Comparison of ENCODE assay signal across 10 cellular contexts in the genomic region with DNA sequence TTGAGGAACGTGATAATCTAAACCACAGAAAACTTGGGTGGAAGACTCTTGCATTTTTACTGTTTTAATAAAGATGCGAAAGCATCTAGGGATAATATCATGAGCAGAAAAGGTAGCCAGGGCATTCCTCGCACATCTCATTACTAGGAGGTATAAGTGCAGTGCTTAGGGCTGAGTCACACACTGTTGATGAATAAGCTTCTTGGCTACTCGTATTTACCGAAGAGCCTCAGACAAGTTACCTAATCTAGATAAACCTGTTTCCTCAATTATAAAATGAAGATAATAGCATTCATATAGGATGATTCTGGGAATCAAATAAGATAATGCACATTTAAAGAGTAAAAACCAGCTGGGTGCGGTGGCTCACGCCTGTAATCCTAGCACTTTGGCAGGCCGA. TPM values are rescaled to one million over a fixed set of nuclear protein-coding genes. Genes with fewer than 3 reads are reported as not detected.
A peak's percentile ranks its signal among the peaks of the same experiment; 100 is the strongest.
DNase-seq lines count a peak whose midpoint lies in the region; ATAC-seq and TF ChIP-seq lines count a peak whose summit lies in the region.
"Had no signal": no experiment of that assay in that cellular context is flagged by ENCODE, and none has a peak within 500 bp of the region (broad histone marks: within the 10 kb centered on the region; RNA-seq: fewer than 3 reads in every experiment).

No MANE protein-coding gene starts in this region.

- H3K9ac ChIP-seq in BLaER1 treated with 17β-estradiol and CSF1 and Interleukin-3, amounts not matched to agents 10 nM and 100 nM: no peak overlapping the region

- POLR2A ChIA-PET in activated CD8-positive, alpha-beta T cell treated with anti-CD3 and anti-CD28 coated beads, Interleukin-2, amount 10 ng/mL, durations not matched to agents 7 days and 5 days (lab: Charles Lee): interaction anchor here (0.5 to 1.3 kb wide), 2 partner anchors 27 to 72 kb away, joined by 3 to 4 read pairs; partner anchors contain the start of gene C6orf62

- H3K4me3 Mint-ChIP-seq in activated CD8-positive, alpha-beta T cell treated with anti-CD3 and anti-CD28 coated beads, Interleukin-2, amount 10 ng/mL, durations not matched to agents 7 days and 5 days: peak overlapping the region; percentile 80

- ATAC-seq in activated CD8-positive, alpha-beta T cell treated with anti-CD3 and anti-CD28 coated beads, Interleukin-2, amount 10 ng/mL, durations not matched to agents 7 days and 5 days: no peak
- ATAC-seq in GM21390 (IDR thresholded peaks at IDR 0.05; ENCODE audit: unreplicated experiment): no peak
- ATAC-seq in GM21717 (IDR thresholded peaks at IDR 0.05; ENCODE audit: unreplicated experiment): no peak

- H3K4me1 ChIP-seq in BLaER1 treated with 17β-estradiol and CSF1 and Interleukin-3, amounts not matched to agents 10 nM and 100 nM: peaks cover 6 to 13% (median 8%) of the 10 kb centered on the region in 10 experiments; a peak in 16 of 20 replicates
- no peaks in the 10 kb centered on the region for H3K4me1 ChIP-seq in prostate gland (replicated peaks)

- peak overlapping the region in 1 of 10 experiments; percentile 73; a peak in 2 of 20 replicates for H3K4me3 ChIP-seq in BLaER1 treated with 17β-estradiol and CSF1 and Interleukin-3, amounts not matched to agents 10 nM and 100 nM
- no peak overlapping the region for H3K4me3 ChIP-seq in prostate gland

- H3K9me3 ChIP-seq in BLaER1 treated with 17β-estradiol and CSF1 and Interleukin-3, amounts not matched to agents 10 nM and 100 nM (replicated peaks in 1 of 11): no peaks in the 10 kb centered on the region
- H3K9me3 ChIP-seq in prostate gland: no peaks in the 10 kb centered on the region

- peaks cover 6 to 21% (median 12%) of the 10 kb centered on the region in 11 experiments; a peak in 18 of 22 replicates for H3K27me3 ChIP-seq in BLaER1 treated with 17β-estradiol and CSF1 and Interleukin-3, amounts not matched to agents 10 nM and 100 nM
- no peaks in the 10 kb centered on the region for H3K27me3 ChIP-seq in prostate gland (replicated peaks; ENCODE audit: insufficient read depth)

- TF ChIP-seq POLR2A in prostate gland (IDR thresholded peaks at IDR 0.05): no peak

- peak overlapping the region in 6 of 11 experiments; percentile 86 to 94 (median 88); a peak in 8 of 22 replicates for H3K4me2 ChIP-seq in BLaER1 treated with 17β-estradiol and CSF1 and Interleukin-3, amounts not matched to agents 10 nM and 100 nM

- CTCF ChIA-PET in activated CD8-positive, alpha-beta T cell treated with anti-CD3 and anti-CD28 coated beads, Interleukin-2, amount 10 ng/mL, durations not matched to agents 7 days and 5 days (lab: Charles Lee): interaction anchor here (1.0 to 1.8 kb wide), 4 partner anchors 9 to 64 kb away, joined by 3 to 5 read pairs (median 4); partner anchors contain the start of genes ACOT13 and TDP2

- no peaks in the 10 kb centered on the region; a peak in 2 of 22 replicates for H4K20me1 ChIP-seq in BLaER1 treated with 17β-estradiol and CSF1 and Interleukin-3, amounts not matched to agents 10 nM and 100 nM

- peak; percentile 19 for DNase-seq in HCEC 1CT
- no peak for DNase-seq in activated CD8-positive, alpha-beta T cell treated with anti-CD3 and anti-CD28 coated beads, Interleukin-2, amount 10 ng/mL, durations not matched to agents 7 days and 5 days
- DNase-seq in iris pigment epithelial cell (ENCODE audit: low read depth): peak; percentile 39
- no peak for DNase-seq in NCI-H1105 treated with DMSO at 0.1 percent for 48 hours (lab: John Stamatoyannopoulos, UW)
- DNase-seq in prostate gland (ENCODE audit: low spot score): no peak
- DNase-seq: NCI-H2081 treated with DMSO at 0.1 percent for 48 hours; stimulated activated CD4-positive, alpha-beta T cell treated with anti-CD3 and anti-CD28 coated beads, Interleukin-1b, Interleukin-23, amount 100 ng/mL, for 48 hours had no signal

- no peak overlapping the region for H3K27ac ChIP-seq in BLaER1 treated with 17β-estradiol and CSF1 and Interleukin-3, amounts not matched to agents 10 nM and 100 nM
- no peak overlapping the region for H3K27ac ChIP-seq in prostate gland

- WGBS in prostate gland: 74% methylated on average over 8 of the region's 8 CpGs

- peaks cover 6% of the 10 kb centered on the region for H3K36me3 Mint-ChIP-seq in activated CD8-positive, alpha-beta T cell treated with anti-CD3 and anti-CD28 coated beads, Interleukin-2, amount 10 ng/mL, durations not matched to agents 7 days and 5 days (ENCODE audit: low read depth)

- no peaks in the 10 kb centered on the region for H3K9me3 Mint-ChIP-seq in activated CD8-positive, alpha-beta T cell treated with anti-CD3 and anti-CD28 coated beads, Interleukin-2, amount 10 ng/mL, durations not matched to agents 7 days and 5 days (ENCODE audit: insufficient read depth)

- peaks cover 18 to 36% (median 22%) of the 10 kb centered on the region in 11 experiments for H3K36me3 ChIP-seq in BLaER1 treated with 17β-estradiol and CSF1 and Interleukin-3, amounts not matched to agents 10 nM and 100 nM
- no peaks in the 10 kb centered on the region for H3K36me3 ChIP-seq in prostate gland

- TF ChIP-seq CTCF in prostate gland (IDR thresholded peaks at IDR 0.05): no peak

- intact Hi-C loops in prostate gland (cut with DNase I): no loop called here

- no peak overlapping the region for H3K27ac Mint-ChIP-seq in activated CD8-positive, alpha-beta T cell treated with anti-CD3 and anti-CD28 coated beads, Interleukin-2, amount 10 ng/mL, durations not matched to agents 7 days and 5 days

- H3K27me3 Mint-ChIP-seq in activated CD8-positive, alpha-beta T cell treated with anti-CD3 and anti-CD28 coated beads, Interleukin-2, amount 10 ng/mL, durations not matched to agents 7 days and 5 days (ENCODE audit: low read depth): peaks cover 22% of the 10 kb centered on the region

- H3K4me1 Mint-ChIP-seq in activated CD8-positive, alpha-beta T cell treated with anti-CD3 and anti-CD28 coated beads, Interleukin-2, amount 10 ng/mL, durations not matched to agents 7 days and 5 days (ENCODE audit: low read depth): peaks cover 13% of the 10 kb centered on the region

RNA-seq across cellular contexts. Expression of gene KIAA0319, which starts 0.8 kb away (rescaled TPM):
- under 1 TPM in 1 of 2 experiments, not detected in 1; 0.10 TPM for total RNA-seq in activated CD8-positive, alpha-beta T cell treated with anti-CD3 and anti-CD28 coated beads, Interleukin-2, amount 10 ng/mL, durations not matched to agents 7 days and 5 days
- 1 to 10 TPM in 1 of 2 donors, under 1 TPM in 1; 0.09 to 1.1 TPM for total RNA-seq in prostate gland

RNA-seq across cellular contexts. Expression of gene TDP2, which starts 19.9 kb away (rescaled TPM):
- 10 to 100 TPM; 43.0 to 44.0 TPM for total RNA-seq in activated CD8-positive, alpha-beta T cell treated with anti-CD3 and anti-CD28 coated beads, Interleukin-2, amount 10 ng/mL, durations not matched to agents 7 days and 5 days
- 100 to 1,000 TPM in 1 of 2 donors, 10 to 100 TPM in 1; 46.1 to 126 TPM for total RNA-seq in prostate gland

RNA-seq across cellular contexts. Expression of gene ACOT13, which starts 20.1 kb away (rescaled TPM):
- total RNA-seq in activated CD8-positive, alpha-beta T cell treated with anti-CD3 and anti-CD28 coated beads, Interleukin-2, amount 10 ng/mL, durations not matched to agents 7 days and 5 days: 10 to 100 TPM; 21.3 to 22.6 TPM
- total RNA-seq in prostate gland: 10 to 100 TPM in 1 of 2 donors, 1 to 10 TPM in 1; 8.8 to 15.9 TPM

Comparison
In these comparisons a context has a peak if more than half of its experiments do, and no peak if none do; other contexts are left out.
1. DNase-seq: peak in HCEC 1CT (single experiment) and iris pigment epithelial cell (single experiment); none in activated CD8-positive, alpha-beta T cell treated with anti-CD3 and anti-CD28 coated beads, Interleukin-2, amount 10 ng/mL, durations not matched to agents 7 days and 5 days (single experiment), NCI-H1105 treated with DMSO at 0.1 percent for 48 hours (single experiment) and prostate gland (single experiment).